Comparison of ENCODE assay signal across 20 cellular contexts in genomic region chr4:15239866-15240265, GRCh38.
A peak's percentile ranks its signal among the peaks of the same experiment; 100 is the strongest.
DNase-seq lines count a peak whose midpoint lies in the region; ATAC-seq and TF ChIP-seq lines count a peak whose summit lies in the region.
"Had no signal": no experiment of that assay in that cellular context is flagged by ENCODE, and none has a peak within 500 bp of the region (broad histone marks: within the 10 kb centered on the region; RNA-seq: fewer than 3 reads in every experiment).

No MANE protein-coding gene starts in this region.

- no peaks in the 10 kb centered on the region for H3K4me1 ChIP-seq in colonic mucosa
- H3K4me1 ChIP-seq in hepatocyte (ENCODE audit: insufficient read depth), result peaks cover 3% of the 10 kb centered on the region
- H3K4me1 ChIP-seq: BE2C had no signal

- intact Hi-C loops in Right ventricle myocardium superior (cut with DNase I) (no loop called here), cardiac septum (cut with DNase I) (loop anchor here (2.0 to 10.0 kb wide), 3 partner anchors 157 to 415 kb away; partner anchors contain the start of gene FBXL5), colonic mucosa (cut with DNase I) (loop anchor here (5.0 kb wide), 1 partner anchor 157 kb away; no protein-coding TSS in a partner anchor)

- peak; percentile 78 for ATAC-seq in Right ventricle myocardium superior (ENCODE audit: poor library complexity)
- ATAC-seq: activated CD4-positive, CD25-positive, alpha-beta regulatory T cell treated with anti-CD3 and anti-CD28 coated beads, Interleukin-2, amount 50 U/mL, for 24 hours; GM12878; naive thymus-derived CD8-positive, alpha-beta T cell had no signal

- no peaks in the 10 kb centered on the region for H4K20me1 ChIP-seq in hepatocyte (ENCODE audit: insufficient read depth, poor library complexity, severe bottlenecking)

- H3K27ac ChIP-seq in colonic mucosa (no peak overlapping the region), hepatocyte (no peak overlapping the region)
- H3K27ac ChIP-seq: KMS-11, ovary, skin epidermis had no signal

- H3K79me2 ChIP-seq in hepatocyte, result no peaks in the 10 kb centered on the region

- TF ChIP-seq CTCF in colonic mucosa (IDR thresholded peaks at IDR 0.05) (no peak), hepatocyte (IDR thresholded peaks at IDR 0.05; ENCODE audit: poor library complexity) (no peak)

- no peak overlapping the region for H3K9ac ChIP-seq in colonic mucosa (ENCODE audit: low read depth in 2 of 2, low read length in 2 of 2)
- H3K9ac ChIP-seq: KMS-11 had no signal

- H3K36me3 ChIP-seq in colonic mucosa, result no peaks in the 10 kb centered on the region
- no peaks in the 10 kb centered on the region for H3K36me3 ChIP-seq in hepatocyte (replicated peaks; ENCODE audit: insufficient read depth, low read depth)
- H3K36me3 ChIP-seq: BE2C, ovary had no signal

- H3K4me2 ChIP-seq in hepatocyte, result no peak overlapping the region
- H3K4me2 ChIP-seq: KMS-11 had no signal

- WGBS in hepatocyte (ENCODE audit: low lambda C conversion rate, missing lambda C conversion rate), result 54% methylated on average over 4 of the region's 4 CpGs

- no peaks in the 10 kb centered on the region for H3K9me3 ChIP-seq in colonic mucosa
- no peaks in the 10 kb centered on the region for H3K9me3 ChIP-seq in hepatocyte (ENCODE audit: low read depth)
- H3K9me3 ChIP-seq: BE2C, ovary had no signal

- H3K9me2 ChIP-seq in hepatocyte (replicated peaks; ENCODE audit: insufficient read depth), result no peaks in the 10 kb centered on the region

- H2AFZ ChIP-seq in hepatocyte, result no peak overlapping the region

- H3K4me3 ChIP-seq in colonic mucosa (no peak overlapping the region), hepatocyte (no peak overlapping the region)
- H3K4me3 ChIP-seq: GM12878, ovary, skin epidermis had no signal

- no peak for DNase-seq in Right ventricle myocardium superior
- DNase-seq in cardiac septum (ENCODE audit: low spot score), result no peak
- DNase-seq in colonic mucosa, result peak; percentile 37
- DNase-seq in hepatocyte (ENCODE audit: low spot score), result peak; percentile 12
- no peak for DNase-seq in cortex of kidney (lab: John Stamatoyannopoulos, UW)
- no peak for DNase-seq in COLO829 (ENCODE audit: low spot score)
- no peak for DNase-seq in SHP77 (lab: John Stamatoyannopoulos, UW)
- no peak for DNase-seq in GM19238 (ENCODE audit: insufficient read length, low spot score)
- DNase-seq: 8988T; BE2C; GDM1; naive thymus-derived CD8-positive, alpha-beta T cell; NCI-H1092; NCI-H526 treated with DMSO at 0.1 percent for 48 hours; ovary; stimulated activated CD4-positive, alpha-beta T cell treated with anti-CD3 and anti-CD28 coated beads, Interleukin-4, amount 100 ng/mL, for 4 hours had no signal

- H3K27me3 ChIP-seq in colonic mucosa (no peaks in the 10 kb centered on the region), hepatocyte (no peaks in the 10 kb centered on the region)
- H3K27me3 ChIP-seq: BE2C, ovary had no signal

Comparison
In these comparisons a context has a peak if more than half of its experiments do, and no peak if none do; other contexts are left out.
1. DNase-seq: peak in colonic mucosa (single experiment) and hepatocyte (single experiment); none in Right ventricle myocardium superior (single experiment), cardiac septum (single experiment), cortex of kidney (single experiment), COLO829 (single experiment), SHP77 (0 of 2) and GM19238 (single experiment).